In the genomic region with DNA sequence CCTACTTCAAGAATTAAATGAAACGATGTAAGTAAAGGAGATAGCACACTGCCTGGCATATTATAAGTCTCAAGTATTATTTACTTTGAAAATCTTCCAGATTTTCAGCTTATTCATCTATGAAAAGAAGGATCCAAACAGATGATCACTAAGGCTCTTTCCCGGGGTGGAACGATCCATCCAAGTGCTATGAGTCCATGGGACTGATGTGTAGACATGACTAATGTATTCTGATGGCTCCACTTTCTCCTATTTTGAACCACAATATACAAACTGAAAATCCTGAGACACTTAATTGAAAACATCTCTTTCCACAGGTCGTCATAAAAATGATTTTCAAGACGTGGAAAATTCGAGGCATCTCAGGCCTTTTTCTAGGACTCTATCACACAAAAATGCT, we compare ENCODE assay signal across 1 cellular context.
TF ChIP-seq lines count a peak whose summit lies in the region.

No MANE protein-coding gene starts in this region.

TF ChIP-seq in A549, 52 proteins besides CTCF, POLR2A, EP300 and RAD21 (continued from another document):
- TF ChIP-seq, protein P1, sequence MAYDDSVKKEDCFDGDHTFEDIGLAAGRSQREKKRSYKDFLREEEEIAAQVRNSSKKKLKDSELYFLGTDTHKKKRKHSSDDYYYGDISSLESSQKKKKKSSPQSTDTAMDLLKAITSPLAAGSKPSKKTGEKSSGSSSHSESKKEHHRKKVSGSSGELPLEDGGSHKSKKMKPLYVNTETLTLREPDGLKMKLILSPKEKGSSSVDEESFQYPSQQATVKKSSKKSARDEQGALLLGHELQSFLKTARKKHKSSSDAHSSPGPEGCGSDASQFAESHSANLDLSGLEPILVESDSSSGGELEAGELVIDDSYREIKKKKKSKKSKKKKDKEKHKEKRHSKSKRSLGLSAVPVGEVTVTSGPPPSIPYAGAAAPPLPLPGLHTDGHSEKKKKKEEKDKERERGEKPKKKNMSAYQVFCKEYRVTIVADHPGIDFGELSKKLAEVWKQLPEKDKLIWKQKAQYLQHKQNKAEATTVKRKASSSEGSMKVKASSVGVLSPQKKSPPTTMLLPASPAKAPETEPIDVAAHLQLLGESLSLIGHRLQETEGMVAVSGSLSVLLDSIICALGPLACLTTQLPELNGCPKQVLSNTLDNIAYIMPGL (CRISPR knock-in tag; IDR thresholded peaks at IDR 0.05; ENCODE audit: borderline replicate concordance): no peak
- TF ChIP-seq CBX8 (IDR thresholded peaks at IDR 0.05): no peak
- TF ChIP-seq FOSL2 (IDR thresholded peaks at IDR 0.05): no peak
- TF ChIP-seq FOSL2 (CRISPR knock-in tag; IDR thresholded peaks at IDR 0.05): no peak
- TF ChIP-seq ZSCAN20 (CRISPR knock-in tag; IDR thresholded peaks at IDR 0.05): no peak
- TF ChIP-seq KDM1A (IDR thresholded peaks at IDR 0.05; ENCODE audit: low read depth): no peak
- TF ChIP-seq HOXB5 (CRISPR knock-in tag; IDR thresholded peaks at IDR 0.05): no peak
- no peak for TF ChIP-seq MAFK (IDR thresholded peaks at IDR 0.05; ENCODE audit: partially characterized antibody)
- no peak for TF ChIP-seq ZC3H11A (IDR thresholded peaks at IDR 0.05)
- TF ChIP-seq, protein P2, sequence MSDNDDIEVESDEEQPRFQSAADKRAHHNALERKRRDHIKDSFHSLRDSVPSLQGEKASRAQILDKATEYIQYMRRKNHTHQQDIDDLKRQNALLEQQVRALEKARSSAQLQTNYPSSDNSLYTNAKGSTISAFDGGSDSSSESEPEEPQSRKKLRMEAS (IDR thresholded peaks at IDR 0.05): no peak
- TF ChIP-seq JUN (IDR thresholded peaks at IDR 0.05): no peak
TF ChIP-seq in A549: peak in this region for 0.
